ENCODE assay signal across 24 cellular contexts in the genomic region with DNA sequence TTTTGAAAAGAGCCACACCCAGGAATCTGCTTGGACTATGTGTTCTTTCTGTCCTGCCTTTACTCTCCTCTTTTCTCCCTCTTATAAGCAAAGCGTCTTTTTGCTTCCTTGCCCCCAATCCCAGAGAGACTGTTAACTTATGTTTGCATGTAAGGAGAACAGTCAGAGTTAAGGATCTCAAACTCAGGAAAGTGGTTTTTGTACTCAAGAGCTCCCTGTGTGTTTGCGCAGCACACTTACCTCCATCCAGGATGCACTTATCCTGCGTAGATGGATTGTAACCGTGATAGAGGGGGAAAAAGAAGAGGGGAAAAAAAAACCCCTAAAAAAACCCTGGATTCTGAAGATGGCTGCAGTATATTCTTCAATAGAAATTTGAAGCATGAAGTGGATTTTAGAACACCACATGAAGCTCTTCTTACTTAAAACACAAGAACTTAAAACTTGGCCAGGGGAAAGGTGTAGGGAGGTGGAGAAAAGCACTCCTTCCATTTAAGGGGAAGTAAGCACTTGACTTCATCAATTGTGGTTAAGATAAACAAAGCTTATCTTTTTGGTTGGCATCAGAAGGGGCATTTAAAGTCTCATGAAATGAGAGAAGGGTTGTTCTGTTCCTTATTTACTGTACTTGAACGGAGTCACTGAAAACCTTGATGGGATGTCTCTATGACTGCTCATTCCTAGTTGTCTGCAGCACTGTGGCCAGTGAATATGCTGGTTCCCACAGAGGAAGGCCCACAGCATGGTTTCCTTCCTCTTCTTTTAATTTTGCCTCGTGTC.
DNase-seq lines count a peak whose midpoint lies in the region; ATAC-seq and TF ChIP-seq lines count a peak whose summit lies in the region.
"Had no signal": no experiment of that assay in that cellular context is flagged by ENCODE, and none has a peak within 500 bp of the region (broad histone marks: within the 10 kb centered on the region; RNA-seq: fewer than 3 reads in every experiment).

No MANE protein-coding gene starts in this region.

- no peaks in the 10 kb centered on the region for H3K9me2 ChIP-seq in SU-DHL-6 (replicated peaks; ENCODE audit: insufficient read depth, low read length)

- H3K9ac ChIP-seq in SU-DHL-6 (ENCODE audit: low read length) = no peak overlapping the region

- ATAC-seq in upper lobe of right lung = peak; percentile 73
- ATAC-seq: naive thymus-derived CD8-positive, alpha-beta T cell had no signal

- no peak overlapping the region for H2AFZ ChIP-seq in SU-DHL-6 (ENCODE audit: low read depth, low read length, severe bottlenecking)

- peak; percentile 31 for DNase-seq in NCI-H2196 (lab: John Stamatoyannopoulos, UW; ENCODE audit: unreplicated experiment)
- no peak for DNase-seq in NCI-H2196 treated with DMSO at 0.1 percent for 48 hours (lab: John Stamatoyannopoulos, UW; ENCODE audit: unreplicated experiment)
- peak; percentile 78 for DNase-seq in MV-4-11 (lab: John Stamatoyannopoulos, UW)
- DNase-seq in upper lobe of right lung = no peak
- no peak for DNase-seq in activated CD4-positive, CD25-positive, alpha-beta regulatory T cell treated with anti-CD3 and anti-CD28 coated beads, Interleukin-2, amount 50 U/mL, for 72 hours
- DNase-seq in NCI-H526 treated with DMSO at 0.1 percent for 48 hours (lab: John Stamatoyannopoulos, UW) = no peak
- DNase-seq in HuH-7.5 (ENCODE audit: low spot score) = no peak
- DNase-seq: ACHN; activated CD4-positive, alpha-beta T cell treated with anti-CD3 and anti-CD28 coated beads, Interleukin-2, amount 10 ng/mL, durations not matched to agents 24 days and 14 days; activated naive CD8-positive, alpha-beta T cell treated with anti-CD3 and anti-CD28 coated beads, Interleukin-2, amount 10 ng/mL, durations not matched to agents 7 days and 5 days; CD4-positive, alpha-beta T cell; DMS53; effector CD8-positive, alpha-beta T cell; foreskin melanocyte; H9; Kasumi-1; kidney; mesendoderm; naive thymus-derived CD8-positive, alpha-beta T cell; NCI-H146; NCI-H446 treated with DMSO at 0.1 percent for 48 hours; NK-92 treated with Interleukin-12 subunit alpha and Interleukin-12 subunit beta, amount 100 ng/mL, for 24 hours; sigmoid colon had no signal

- intact Hi-C loops in upper lobe of right lung (cut with DNase I) = no loop called here

- 0 out of 2 replicates have a peak, but pooled peaks cover 3% of the 10 kb centered on the region for H4K20me1 ChIP-seq in SU-DHL-6 (ENCODE audit: low read depth, low read length)

- H3K4me3 ChIP-seq in SU-DHL-6 (ENCODE audit: insufficient read depth, low read length, poor library complexity, severe bottlenecking) = peak overlapping the region; percentile 3
- H3K4me3 ChIP-seq in upper lobe of right lung = no peak overlapping the region
- H3K4me3 ChIP-seq: sigmoid colon had no signal

- peaks cover 17% of the 10 kb centered on the region for H3K4me1 ChIP-seq in upper lobe of right lung

- peak overlapping the region; percentile 94; the same call in 1 of the 2 replicates for H3K27ac ChIP-seq in SU-DHL-6 (ENCODE audit: low read depth, low read length)
- no peak overlapping the region for H3K27ac ChIP-seq in upper lobe of right lung
- H3K27ac ChIP-seq: sigmoid colon had no signal

- H3K36me3 ChIP-seq in SU-DHL-6 (ENCODE audit: low read length) (0 out of 2 replicates have a peak, but pooled peaks cover 10% of the 10 kb centered on the region), upper lobe of right lung (no peaks in the 10 kb centered on the region)
- H3K36me3 ChIP-seq: sigmoid colon had no signal

- H3F3A ChIP-seq in SU-DHL-6 (ENCODE audit: insufficient read depth) = peaks cover 32% of the 10 kb centered on the region

- H3K79me2 ChIP-seq in SU-DHL-6 (ENCODE audit: insufficient read depth, low read length) = peaks cover 37% of the 10 kb centered on the region

- H3K27me3 ChIP-seq in SU-DHL-6 (ENCODE audit: low read length) = no peaks in the 10 kb centered on the region
- no peaks in the 10 kb centered on the region for H3K27me3 ChIP-seq in upper lobe of right lung
- H3K27me3 ChIP-seq: sigmoid colon had no signal

- H3K9me3 ChIP-seq in SU-DHL-6 (ENCODE audit: insufficient read depth, low read length) = no peaks in the 10 kb centered on the region
- H3K9me3 ChIP-seq in upper lobe of right lung = no peaks in the 10 kb centered on the region
- H3K9me3 ChIP-seq: sigmoid colon had no signal

- peak overlapping the region; percentile 84 for H3K4me2 ChIP-seq in SU-DHL-6 (ENCODE audit: low read depth, low read length, poor library complexity, severe bottlenecking)

- no peak for TF ChIP-seq CTCF in SU-DHL-6 (IDR thresholded peaks at IDR 0.05; ENCODE audit: insufficient read depth, low read length, poor library complexity, severe bottlenecking)
- TF ChIP-seq CTCF in upper lobe of right lung (IDR thresholded peaks at IDR 0.05) = no peak

Comparison
In these comparisons a context has a peak if more than half of its experiments do, and no peak if none do; other contexts are left out.
1. DNase-seq: peak in NCI-H2196 (single experiment) and MV-4-11 (single experiment); none in NCI-H2196 treated with DMSO at 0.1 percent for 48 hours (single experiment), upper lobe of right lung (single experiment), activated CD4-positive, CD25-positive, alpha-beta regulatory T cell treated with anti-CD3 and anti-CD28 coated beads, Interleukin-2, amount 50 U/mL, for 72 hours (single experiment), NCI-H526 treated with DMSO at 0.1 percent for 48 hours (single experiment) and HuH-7.5 (single experiment).